ENCODE assay signal across 8 cellular contexts in genomic region chrX:130120321-130120731, GRCh38. TPM values are rescaled to one million over a fixed set of nuclear protein-coding genes. Genes with fewer than 3 reads are reported as not detected.
DNase-seq lines count a peak whose midpoint lies in the region; ATAC-seq and TF ChIP-seq lines count a peak whose summit lies in the region.

No MANE protein-coding gene starts in this region.

- no peak for TF ChIP-seq POLR2A in adrenal gland (IDR thresholded peaks at IDR 0.05)
- TF ChIP-seq POLR2A in transverse colon (IDR thresholded peaks at IDR 0.05) = no peak

- WGBS in adrenal gland, 4 donors = 30 to 56% (median 37%) methylated on average over 19 to 28 of the region's 28 CpGs
- WGBS in transverse colon (ENCODE audit: low coverage in 1 of 2), 2 donors = 56% methylated on average over 22 of the region's 28 CpGs; no CpG with 5 or more reads in 1 of the 2 donors

- DNase-seq in BE2C (peak; percentile 40), adrenal gland (no peak), left lobe of liver (ENCODE audit: low spot score) (no peak), transverse colon (no peak), T1000 (lab: John Stamatoyannopoulos, UW) (no peak)
- no peak for DNase-seq in NK-92 treated with Interleukin-12 subunit alpha and Interleukin-12 subunit beta, amount 100 ng/mL, for 24 hours (lab: John Stamatoyannopoulos, UW)

- in situ Hi-C loops in transverse colon (cut with MboI; ENCODE audit: low pct_ligation_motif_present in 1 of 4, low pct_unique_long_range_greater_than_20kb in 1 of 4, low sequenced_read_pairs in 3 of 4) = no loop called here

- no peaks in the 10 kb centered on the region for H3K9me3 ChIP-seq in BE2C
- H3K9me3 ChIP-seq in adrenal gland (replicated peaks in 1 of 3) = no peaks in the 10 kb centered on the region
- no peaks in the 10 kb centered on the region for H3K9me3 ChIP-seq in transverse colon

- TF ChIP-seq EP300 in transverse colon (IDR thresholded peaks at IDR 0.05; ENCODE audit: low read depth) = no peak

- H3K4me1 ChIP-seq in BE2C (peaks cover 4% of the 10 kb centered on the region), adrenal gland (replicated peaks in 1 of 2) (no peaks in the 10 kb centered on the region), transverse colon (peaks cover 0 to 10% (median 6%) of the 10 kb centered on the region in 4 donors)

- peak overlapping the region in 3 of 5 donors; percentile 32 to 86 (median 75) for H3K27ac ChIP-seq in adrenal gland
- H3K27ac ChIP-seq in transverse colon = peak overlapping the region; percentile 73 to 85 (median 80)

- ATAC-seq in GM19328 (IDR thresholded peaks at IDR 0.05; ENCODE audit: unreplicated experiment) (peak; percentile 28), HG03196 (IDR thresholded peaks at IDR 0.05; ENCODE audit: unreplicated experiment) (peak; percentile 23), left lobe of liver (peak; percentile 18)

- no peaks in the 10 kb centered on the region for H3K27me3 ChIP-seq in BE2C
- no peaks in the 10 kb centered on the region for H3K27me3 ChIP-seq in adrenal gland
- no peaks in the 10 kb centered on the region for H3K27me3 ChIP-seq in transverse colon

- H3K36me3 ChIP-seq in BE2C (no peaks in the 10 kb centered on the region), adrenal gland (replicated peaks in 1 of 2) (no peaks in the 10 kb centered on the region), transverse colon (no peaks in the 10 kb centered on the region)

- H3K4me3 ChIP-seq in BE2C (ENCODE audit: low read depth, low read length) (peak overlapping the region; percentile 47), adrenal gland (peak overlapping the region in 1 of 4 donors; percentile 42), transverse colon (peak overlapping the region in 3 of 4 donors; percentile 27 to 49 (median 33))

- intact Hi-C loops in adrenal gland (cut with DNase I) = loop anchor here in 1 of 2 donors (10.0 kb wide), 1 partner anchor 74 kb away; no protein-coding TSS in a partner anchor
- intact Hi-C loops in transverse colon (cut with DNase I; ENCODE audit: low total_unique reads) = no loop called here

- no peak for TF ChIP-seq CTCF in BE2C (IDR thresholded peaks at IDR 0.05; ENCODE audit: low read depth, low read length)
- no peak for TF ChIP-seq CTCF in adrenal gland (IDR thresholded peaks at IDR 0.05)
- no peak for TF ChIP-seq CTCF in transverse colon (IDR thresholded peaks at IDR 0.05)

RNA-seq across cellular contexts. Expression of gene ELF4, which starts 10.0 kb away (rescaled TPM):
- polyA plus RNA-seq in BE2C (2012; ENCODE audit: insufficient read depth, insufficient read length, low read depth) = 0.39 TPM
- 1 to 10 TPM; 2.7 to 8.8 (median 7.5) TPM for total RNA-seq in adrenal gland
- polyA plus RNA-seq in adrenal gland = 1 to 10 TPM; 3.1 to 4.5 (median 3.5) TPM
- total RNA-seq in left lobe of liver = 1.4 TPM
- total RNA-seq in transverse colon = 10 to 100 TPM; 20.1 to 56.1 (median 44.2) TPM

RNA-seq across cellular contexts. Expression of gene AIFM1, which starts 45.3 kb away (rescaled TPM):
- polyA plus RNA-seq in BE2C (2012; ENCODE audit: insufficient read depth, insufficient read length, low read depth) = 54.3 TPM
- 100 to 1,000 TPM in 1 of 8 donors, 10 to 100 TPM in 7; 37.4 to 101 (median 69.8) TPM for total RNA-seq in adrenal gland
- polyA plus RNA-seq in adrenal gland = 100 to 1,000 TPM in 1 of 3 donors, 10 to 100 TPM in 2; 41.2 to 163 (median 73.9) TPM
- total RNA-seq in left lobe of liver = 89.5 TPM
- total RNA-seq in transverse colon = 10 to 100 TPM in 3 of 4 donors, 1 to 10 TPM in 1; 5.6 to 39.5 (median 28.1) TPM

RNA-seq across cellular contexts. Expression of gene RAB33A, which starts 51.4 kb away (rescaled TPM):
- 119 TPM for polyA plus RNA-seq in BE2C (2012; ENCODE audit: insufficient read depth, insufficient read length, low read depth)
- total RNA-seq in adrenal gland = 1 to 10 TPM in 5 of 8 donors, under 1 TPM in 3; 0.24 to 7.6 (median 1.2) TPM
- 1 to 10 TPM in 2 of 3 donors, under 1 TPM in 1; 0.40 to 1.4 (median 1.0) TPM for polyA plus RNA-seq in adrenal gland
- 0.15 TPM for total RNA-seq in left lobe of liver
- total RNA-seq in transverse colon = 1 to 10 TPM in 1 of 4 donors, under 1 TPM in 2, not detected in 1; 0.79 to 6.2 (median 0.82) TPM
